ENCODE assay signal across 15 cellular contexts in the genomic region with DNA sequence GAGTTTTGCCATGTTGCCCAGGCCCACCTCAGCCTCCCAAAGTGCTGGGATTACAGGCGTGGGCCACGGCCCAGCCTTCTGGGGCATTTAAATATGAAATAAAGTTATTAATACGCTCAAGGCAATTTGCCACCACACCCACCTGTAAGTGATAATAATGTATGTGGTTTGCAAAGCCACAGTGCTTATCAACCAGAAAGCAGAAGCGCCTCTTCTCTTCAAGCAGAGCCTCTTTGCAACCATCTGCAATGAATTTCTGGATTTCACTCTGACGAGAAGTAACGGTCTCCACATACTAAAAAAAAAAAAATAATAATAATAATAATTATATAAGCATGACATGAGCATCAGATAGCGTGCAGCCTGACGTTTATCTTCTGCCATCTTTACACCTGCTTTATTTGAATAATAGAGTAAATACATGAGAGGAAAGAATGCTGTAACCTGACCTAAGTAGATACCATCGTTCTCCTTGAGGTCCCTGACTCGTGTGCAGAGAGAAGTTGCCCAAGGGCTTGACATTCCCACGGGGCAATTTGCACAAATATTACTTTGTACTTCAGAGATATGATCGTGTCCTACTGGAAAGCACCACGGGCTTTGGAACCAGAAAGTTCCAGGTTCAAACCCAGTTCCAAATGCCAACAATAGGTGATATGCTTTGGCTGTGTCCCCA. TPM values are rescaled to one million over a fixed set of nuclear protein-coding genes. Genes with fewer than 3 reads are reported as not detected.
DNase-seq lines count a peak whose midpoint lies in the region; ATAC-seq and TF ChIP-seq lines count a peak whose summit lies in the region.
"Had no signal": no experiment of that assay in that cellular context is flagged by ENCODE, and none has a peak within 500 bp of the region (broad histone marks: within the 10 kb centered on the region; RNA-seq: fewer than 3 reads in every experiment).

No MANE protein-coding gene starts in this region.

- peak; percentile 67 for ATAC-seq in GM18870 (IDR thresholded peaks at IDR 0.05; ENCODE audit: unreplicated experiment)
- ATAC-seq in HG02588 (IDR thresholded peaks at IDR 0.05; ENCODE audit: unreplicated experiment): peak; percentile 63
- peak; percentile 63 for ATAC-seq in HG03469 (IDR thresholded peaks at IDR 0.05; ENCODE audit: unreplicated experiment)
- ATAC-seq in stimulated activated effector memory CD8-positive, alpha-beta T cell treated with anti-CD3 and anti-CD28 coated beads, Interleukin-12 subunit alpha, Interleukin-12 subunit beta, amount 100 ng/mL, for 72 hours: no peak
- ATAC-seq: right cardiac atrium had no signal

- H3K4me1 Mint-ChIP-seq in stimulated activated effector memory CD8-positive, alpha-beta T cell treated with anti-CD3 and anti-CD28 coated beads, Interleukin-12 subunit alpha, Interleukin-12 subunit beta, amount 100 ng/mL, for 72 hours: no peaks in the 10 kb centered on the region
- H3K4me1 Mint-ChIP-seq: activated CD4-positive, alpha-beta T cell treated with anti-CD3 and anti-CD28 coated beads, Interleukin-2, amount 10 ng/mL, durations not matched to agents 7 days and 5 days had no signal

- no peak for TF ChIP-seq CTCF in osteoblast (IDR thresholded peaks at IDR 0.05; ENCODE audit: extremely low read depth, low read depth, low read length)

- peak; percentile 15 for DNase-seq in osteoblast (ENCODE audit: insufficient read length, low spot score, missing footprints)
- no peak for DNase-seq in NCI-H187 (lab: John Stamatoyannopoulos, UW)
- DNase-seq in SKM-1 (lab: John Stamatoyannopoulos, UW; ENCODE audit: unreplicated experiment): no peak
- DNase-seq in stimulated activated effector memory CD8-positive, alpha-beta T cell treated with anti-CD3 and anti-CD28 coated beads, Interleukin-12 subunit alpha, Interleukin-12 subunit beta, amount 100 ng/mL, for 72 hours (ENCODE audit: low spot score in 2 of 2): no peak
- no peak for DNase-seq in NCI-H2107 treated with DMSO at 0.1 percent for 48 hours (lab: John Stamatoyannopoulos, UW; ENCODE audit: unreplicated experiment)
- DNase-seq: activated CD4-positive, alpha-beta T cell treated with anti-CD3 and anti-CD28 coated beads, Interleukin-2, amount 10 ng/mL, durations not matched to agents 7 days and 5 days; DMS79; effector CD4-positive, alpha-beta T cell; NCI-H345; right cardiac atrium; SHP77 had no signal

- no peaks in the 10 kb centered on the region for H3K36me3 Mint-ChIP-seq in stimulated activated effector memory CD8-positive, alpha-beta T cell treated with anti-CD3 and anti-CD28 coated beads, Interleukin-12 subunit alpha, Interleukin-12 subunit beta, amount 100 ng/mL, for 72 hours

- H3K9me3 Mint-ChIP-seq in stimulated activated effector memory CD8-positive, alpha-beta T cell treated with anti-CD3 and anti-CD28 coated beads, Interleukin-12 subunit alpha, Interleukin-12 subunit beta, amount 100 ng/mL, for 72 hours: no peaks in the 10 kb centered on the region
- H3K9me3 Mint-ChIP-seq: activated CD4-positive, alpha-beta T cell treated with anti-CD3 and anti-CD28 coated beads, Interleukin-2, amount 10 ng/mL, durations not matched to agents 7 days and 5 days had no signal

- no peak overlapping the region for H3K27ac Mint-ChIP-seq in stimulated activated effector memory CD8-positive, alpha-beta T cell treated with anti-CD3 and anti-CD28 coated beads, Interleukin-12 subunit alpha, Interleukin-12 subunit beta, amount 100 ng/mL, for 72 hours
- H3K27ac Mint-ChIP-seq: activated CD4-positive, alpha-beta T cell treated with anti-CD3 and anti-CD28 coated beads, Interleukin-2, amount 10 ng/mL, durations not matched to agents 7 days and 5 days had no signal

- no peaks in the 10 kb centered on the region for H3K79me2 ChIP-seq in osteoblast (ENCODE audit: insufficient read depth, low read length)

- no peaks in the 10 kb centered on the region for H4K20me1 ChIP-seq in osteoblast (ENCODE audit: insufficient read depth, low read length)

- no peaks in the 10 kb centered on the region for H3K27me3 ChIP-seq in osteoblast (ENCODE audit: insufficient read depth, low read length)
- H3K27me3 ChIP-seq: hepatocyte had no signal

- H3K4me3 ChIP-seq in osteoblast (ENCODE audit: insufficient read depth, low read length): no peak overlapping the region
- H3K4me3 ChIP-seq: hepatocyte had no signal

- H3K4me1 ChIP-seq in osteoblast (ENCODE audit: insufficient read depth, low read length): no peaks in the 10 kb centered on the region

- H3K4me3 Mint-ChIP-seq in stimulated activated effector memory CD8-positive, alpha-beta T cell treated with anti-CD3 and anti-CD28 coated beads, Interleukin-12 subunit alpha, Interleukin-12 subunit beta, amount 100 ng/mL, for 72 hours: no peak overlapping the region
- H3K4me3 Mint-ChIP-seq: activated CD4-positive, alpha-beta T cell treated with anti-CD3 and anti-CD28 coated beads, Interleukin-2, amount 10 ng/mL, durations not matched to agents 7 days and 5 days had no signal

- H3K27ac ChIP-seq in osteoblast (ENCODE audit: low read depth, low read length): no peak overlapping the region
- H3K27ac ChIP-seq: hepatocyte had no signal

- H3K36me3 ChIP-seq in osteoblast (ENCODE audit: insufficient read depth, low read length): no peaks in the 10 kb centered on the region

- H3K4me2 ChIP-seq in osteoblast (ENCODE audit: insufficient read depth, low read length): no peak overlapping the region
- H3K4me2 ChIP-seq: hepatocyte had no signal

- H3K9me3 ChIP-seq in osteoblast (ENCODE audit: low read depth, low read length): no peaks in the 10 kb centered on the region

- no peak overlapping the region for H2AFZ ChIP-seq in osteoblast (ENCODE audit: low read length)
- H2AFZ ChIP-seq: hepatocyte had no signal

RNA-seq across cellular contexts. Expression of a gene that starts 34.0 kb away (rescaled TPM):
- total RNA-seq in osteoblast: 95.9 and 113 TPM in 2 replicates
